23 cellular contexts compared by ENCODE assay signal in genomic region chr3:49867400-49867799, GRCh38. TPM values are rescaled to one million over a fixed set of nuclear protein-coding genes. Genes with fewer than 3 reads are reported as not detected.
DNase-seq lines count a peak whose midpoint lies in the region; ATAC-seq, FAIRE-seq and TF ChIP-seq lines count a peak whose summit lies in the region.
"Had no signal": no experiment of that assay in that cellular context is flagged by ENCODE, and none has a peak within 500 bp of the region (broad histone marks: within the 10 kb centered on the region; RNA-seq: fewer than 3 reads in every experiment).

No MANE protein-coding gene starts in this region.

- no peak overlapping the region for H3K4ac ChIP-seq in H1 (replicated peaks; ENCODE audit: insufficient read length, low read depth, low read length)

- H3K9me3 ChIP-seq in T-helper 17 cell (ENCODE audit: control insufficient read depth, low read length, poor library complexity, severe bottlenecking), result no peaks in the 10 kb centered on the region
- no peaks in the 10 kb centered on the region for H3K9me3 ChIP-seq in H1 (ENCODE audit: insufficient read depth in 2 of 2, low read depth in 1 of 2, low read length in 1 of 2)
- H3K9me3 ChIP-seq in neural cell (ENCODE audit: low read length), result no peaks in the 10 kb centered on the region
- H3K9me3 ChIP-seq: A549, SK-N-SH had no signal

- no peak overlapping the region; the same call in 1 of the 2 replicates for H4K8ac ChIP-seq in H1 (ENCODE audit: extremely low read depth, insufficient read depth, low read length)

- H3K4me3 ChIP-seq in GM23338 (peak overlapping the region; percentile 83), H1 (ENCODE audit: extremely low read depth in 1 of 4, insufficient read depth in 2 of 4, low read depth in 3 of 4, low read length in 4 of 4) (peak overlapping the region in 1 of 4 experiments; percentile 32; a peak in 3 of 8 replicates), neural cell (ENCODE audit: low read length) (peak overlapping the region; percentile 94)
- H3K4me3 ChIP-seq: A549 had no signal

- no peak overlapping the region for H3K18ac ChIP-seq in H1 (ENCODE audit: extremely low read depth, low read length)

- no peak for ATAC-seq in GM23338
- no peak for ATAC-seq in T-helper 17 cell
- ATAC-seq in foreskin keratinocyte, result no peak
- no peak for ATAC-seq in GM21367 (IDR thresholded peaks at IDR 0.05; ENCODE audit: unreplicated experiment)

- H3K27ac Mint-ChIP-seq in GM23338, result no peak overlapping the region
- no peak overlapping the region for H3K27ac Mint-ChIP-seq in T-helper 17 cell
- H3K27ac Mint-ChIP-seq: CD4-positive, alpha-beta T cell; IgD-negative memory B cell had no signal

- H2AFZ ChIP-seq in GM23338 (no peak overlapping the region), H1 (ENCODE audit: low read length) (no peak overlapping the region), neural cell (ENCODE audit: low read depth, low read length) (no peak overlapping the region)

- DNase-seq in GM23338 (ENCODE audit: low spot score) (peak; percentile 52), T-helper 17 cell (no peak), H1 (ENCODE audit: low read depth in 1 of 2, low spot score in 2 of 2) (peak in 1 of 2 experiments; percentile 39), activated gamma-delta T cell treated with Interleukin-2 at 50 U/mL for 16 hours (no peak), foreskin keratinocyte (no peak)
- DNase-seq in activated naive CD4-positive, alpha-beta T cell treated with anti-CD3 and anti-CD28 coated beads, Interleukin-2, amount 50 U/mL, for 16 hours, result no peak
- DNase-seq: CD4-positive, alpha-beta T cell; GF-D8; MM.1S; NCI-H1092; NCI-H1436 treated with DMSO at 0.1 percent for 48 hours; NCI-H2029 treated with DMSO at 0.1 percent for 48 hours; SHP77 treated with DMSO at 0.1 percent for 48 hours; SK-N-SH had no signal

- peak overlapping the region; percentile 75 for H3K4me3 Mint-ChIP-seq in GM23338
- peak overlapping the region; percentile 47 for H3K4me3 Mint-ChIP-seq in T-helper 17 cell
- H3K4me3 Mint-ChIP-seq: CD4-positive, alpha-beta T cell had no signal

- WGBS in H1 (ENCODE audit: extremely low coverage in 1 of 2, insufficient coverage in 1 of 2, insufficient read length in 1 of 2, insufficient replicate concordance in 2 of 2, low coverage in 1 of 2, low lambda C conversion rate in 2 of 2, missing lambda C conversion rate in 1 of 2), 2 experiments, result 92% methylated on average over 1 of the region's 1 CpG; no CpG with 5 or more reads in 1 of the 2 experiments

- peaks cover 52% of the 10 kb centered on the region for H3K4me1 Mint-ChIP-seq in GM23338
- H3K4me1 Mint-ChIP-seq in T-helper 17 cell, result peaks cover 7% of the 10 kb centered on the region
- H3K4me1 Mint-ChIP-seq: IgD-negative memory B cell had no signal

- no peak for TF ChIP-seq POLR2A in H1 (IDR thresholded peaks at IDR 0.05; ENCODE audit: control extremely low read depth in 1 of 2, low read depth in 2 of 2, low read length in 2 of 2)

- H3F3A ChIP-seq in GM23338 (replicated peaks; ENCODE audit: low read depth), result 0 out of 2 replicates have a peak, but pooled peaks cover 10% of the 10 kb centered on the region
- no peaks in the 10 kb centered on the region for H3F3A ChIP-seq in neural cell (ENCODE audit: insufficient read depth, low read length, poor library complexity, severe bottlenecking)

- no peaks in the 10 kb centered on the region for H3K9me2 ChIP-seq in GM23338 (ENCODE audit: insufficient read depth)
- no peaks in the 10 kb centered on the region for H3K9me2 ChIP-seq in neural cell (ENCODE audit: insufficient read depth, low read length)
- H3K9me2 ChIP-seq: SK-N-SH had no signal

- no peak overlapping the region for H3K23ac ChIP-seq in H1 (ENCODE audit: insufficient read length)

- H4K20me1 ChIP-seq in GM23338 (replicated peaks; ENCODE audit: insufficient read depth) (peaks cover 5% of the 10 kb centered on the region; the same call in 1 of the 2 replicates), H1 (replicated peaks in 1 of 2; ENCODE audit: control insufficient read depth in 1 of 2, insufficient read depth in 2 of 2, low read length in 2 of 2) (peaks cover 14 to 22% of the 10 kb centered on the region in 2 experiments), neural cell (ENCODE audit: insufficient read depth) (no peaks in the 10 kb centered on the region)

- POLR2A ChIA-PET in H1 (lab: Charles Lee; ENCODE audit: partially characterized antibody), result interaction anchor here (0.6 to 14.0 kb wide), 7 partner anchors 11 to 152 kb away, joined by 3 to 149 read pairs (median 7); partner anchors contain the start of genes MST1R and TRAIP

- TF ChIP-seq CTCF in GM23338 (conservative IDR thresholded peaks at IDR 0.05; ENCODE audit: low read depth in 2 of 2) (no peak), H1 (IDR thresholded peaks at IDR 0.05; ENCODE audit: control extremely low read depth in 1 of 3, insufficient read depth in 1 of 3, low read depth in 1 of 3, low read length in 3 of 3) (no peak), neural cell (IDR thresholded peaks at IDR 0.05; ENCODE audit: poor library complexity, severe bottlenecking) (no peak), foreskin keratinocyte (conservative IDR thresholded peaks at IDR 0.05) (no peak)

- peak overlapping the region; percentile 91 for H3K4me2 ChIP-seq in GM23338
- peak overlapping the region; percentile 94 for H3K4me2 ChIP-seq in H1 (ENCODE audit: insufficient read depth in 1 of 2, low read depth in 2 of 2, low read length in 2 of 2)
- H3K4me2 ChIP-seq in neural cell (ENCODE audit: low read length), result peak overlapping the region; percentile 84
- H3K4me2 ChIP-seq: A549, SK-N-SH had no signal

- H2BK120ac ChIP-seq in H1 (replicated peaks; ENCODE audit: low read depth, low read length), result no peak overlapping the region

- H2AK5ac ChIP-seq in H1 (ENCODE audit: low read depth, low read length), result no peak overlapping the region

- H3K27ac ChIP-seq in GM23338 (ENCODE audit: low read depth) (no peak overlapping the region), H1 (ENCODE audit: low read depth, low read length) (no peak overlapping the region), neural cell (ENCODE audit: low read length) (peak overlapping the region; percentile 71), foreskin keratinocyte (no peak overlapping the region)
- H3K27ac ChIP-seq: A549 had no signal

- FAIRE-seq in H1 (lab: Jason Lieb, UNC), result no peak
- FAIRE-seq: A549, H54, HTR-8/SVneo had no signal

- H3K27me3 ChIP-seq in GM23338 (ENCODE audit: insufficient read depth), result no peaks in the 10 kb centered on the region
- peaks cover 0 to 5% (median 3%) of the 10 kb centered on the region in 4 experiments; a peak in 2 of 7 replicates for H3K27me3 ChIP-seq in H1 (replicated peaks in 1 of 4; ENCODE audit: control insufficient read depth in 3 of 4, extremely low read depth in 1 of 4, insufficient read depth in 3 of 4, low read length in 3 of 4)
- no peaks in the 10 kb centered on the region for H3K27me3 ChIP-seq in neural cell (ENCODE audit: insufficient read depth, low read depth, low read length)
- peaks cover 95% of the 10 kb centered on the region for H3K27me3 ChIP-seq in foreskin keratinocyte

- H2BK15ac ChIP-seq in H1 (ENCODE audit: low read length), result no peak overlapping the region

- H2BK20ac ChIP-seq in H1 (ENCODE audit: low read length), result no peak overlapping the region

- no peaks in the 10 kb centered on the region; the same call in 1 of the 2 replicates for H3K36me3 ChIP-seq in GM23338 (ENCODE audit: insufficient read depth)
- no peaks in the 10 kb centered on the region for H3K36me3 ChIP-seq in H1 (ENCODE audit: control insufficient read depth in 2 of 4, insufficient read depth in 4 of 4, low read length in 3 of 4)
- no peaks in the 10 kb centered on the region for H3K36me3 ChIP-seq in neural cell (ENCODE audit: insufficient read depth, low read length)

- H3K9ac ChIP-seq in H1 (replicated peaks in 1 of 4; ENCODE audit: extremely low read depth in 1 of 4, low read depth in 3 of 4, low read length in 3 of 4), result no peak overlapping the region
- peak overlapping the region; percentile 88 for H3K9ac ChIP-seq in neural cell (ENCODE audit: low read length)
- H3K9ac ChIP-seq: SK-N-SH had no signal

- H3K14ac ChIP-seq in H1 (ENCODE audit: insufficient read length), result no peak overlapping the region

- CTCF ChIA-PET in H1 (lab: Charles Lee; ENCODE audit: partially characterized antibody), result interaction anchor here (1.0 to 11.7 kb wide), 7 partner anchors 14 to 65 kb away, joined by 3 to 89 read pairs (median 17); partner anchors contain the start of gene MON1A

- TF ChIP-seq EP300 in H1 (IDR thresholded peaks at IDR 0.05; ENCODE audit: borderline replicate concordance in 1 of 2, low read depth in 2 of 2, low read length in 2 of 2), result no peak
- peak; percentile 11 for TF ChIP-seq EP300 in neural cell (conservative IDR thresholded peaks at IDR 0.05; ENCODE audit: poor library complexity, severe bottlenecking)

- no peak overlapping the region for H2BK12ac ChIP-seq in H1 (ENCODE audit: low read depth, low read length)

- peaks cover 22% of the 10 kb centered on the region for H3K79me1 ChIP-seq in H1 (ENCODE audit: low read depth, low read length)

- no peak for TF ChIP-seq RAD21 in H1 (IDR thresholded peaks at IDR 0.05 in 1 of 2, conservative IDR thresholded peaks at IDR 0.05 in 1 of 2; ENCODE audit: low read depth in 2 of 2, low read length in 2 of 2)
- peak; percentile 11 for TF ChIP-seq RAD21 in neural cell (conservative IDR thresholded peaks at IDR 0.05)

- H4K91ac ChIP-seq in H1 (replicated peaks; ENCODE audit: insufficient read length, low read length), result no peak overlapping the region

- no peaks in the 10 kb centered on the region for H3K9me3 Mint-ChIP-seq in GM23338
- H3K9me3 Mint-ChIP-seq: CD4-positive, alpha-beta T cell had no signal

- no peak overlapping the region for H4K5ac ChIP-seq in H1 (ENCODE audit: insufficient read length, low read depth, low read length)

- no peaks in the 10 kb centered on the region for H3K36me3 Mint-ChIP-seq in GM23338 (ENCODE audit: low read depth)
- no peaks in the 10 kb centered on the region for H3K36me3 Mint-ChIP-seq in T-helper 17 cell (ENCODE audit: low read depth)

- no peak overlapping the region; the same call in 1 of the 2 replicates for H2BK5ac ChIP-seq in H1 (ENCODE audit: low read depth, low read length)

- H3K4me1 ChIP-seq in GM23338 (ENCODE audit: insufficient read depth) (peaks cover 42% of the 10 kb centered on the region), H1 (replicated peaks in 1 of 4; ENCODE audit: control insufficient read depth in 3 of 4, insufficient read depth in 4 of 4, low read length in 3 of 4) (peaks cover 11 to 47% (median 32%) of the 10 kb centered on the region in 4 experiments), foreskin keratinocyte (no peaks in the 10 kb centered on the region)

- H3K79me2 ChIP-seq in GM23338 (replicated peaks; ENCODE audit: insufficient read depth), result peaks cover 55% of the 10 kb centered on the region
- H3K79me2 ChIP-seq in H1 (ENCODE audit: control insufficient read depth in 1 of 2, insufficient read depth in 2 of 2, low read length in 2 of 2), result peaks cover 3 to 57% of the 10 kb centered on the region in 2 experiments; a peak in 3 of 4 replicates
- H3K79me2 ChIP-seq in neural cell (replicated peaks; ENCODE audit: insufficient read depth, low read length), result peaks cover 55% of the 10 kb centered on the region

- H3K56ac ChIP-seq in H1 (replicated peaks; ENCODE audit: insufficient read length, low read depth, low read length), result no peak overlapping the region

- H3K23me2 ChIP-seq in H1 (ENCODE audit: low read depth, low read length), result peaks cover 13% of the 10 kb centered on the region; the same call in 1 of the 2 replicates

- H3K27me3 Mint-ChIP-seq in GM23338 (ENCODE audit: insufficient read depth, low read depth, poor library complexity) (peaks cover 23% of the 10 kb centered on the region), T-helper 17 cell (peaks cover 59% of the 10 kb centered on the region)

RNA-seq across cellular contexts. Expression of gene CAMKV, which starts 2.3 kb away (rescaled TPM):
- 80.1 and 83.0 TPM in 2 replicates for total RNA-seq in GM23338 (2014; rRNA removed; shearing (Covaris generic))
- 32.7 and 38.3 TPM in 2 replicates for polyA plus RNA-seq in GM23338 (2016; fragmentation: Nextera tagmentation; extraction: Ambion mirVana)
- total RNA-seq in T-helper 17 cell, result under 1 TPM; 0.47 to 0.89 TPM
- 66.4 and 67.9 TPM in 2 replicates for total RNA-seq in H1 (2021; fragmentation: NEBNext Ultra II Directional; extraction: Animal tissue kit (Norgen Biotek cat#: 25700))
- polyA plus RNA-seq in H1 (2011; rRNA removed), result 56.3 and 74.5 TPM in 2 replicates
- 80.5 TPM for polyA plus RNA-seq in H1 (2011; cell fraction: cytosol; rRNA removed)
- polyA plus RNA-seq in H1 (2011; cell fraction: nucleus; rRNA removed), result 277 TPM
- polyA plus RNA-seq in H1 (2012, experiment 1 of 2), result 70.4 to 87.7 TPM (median 77.8 TPM) in 4 replicates
- polyA plus RNA-seq in H1 (2012, experiment 2 of 2), result 61.8 TPM
- 39.4 TPM for polyA plus RNA-seq in H1 (2013, experiment 1 of 2)
- polyA plus RNA-seq in H1 (2013, experiment 2 of 2), result 33.4 TPM
- 57.9 and 66.0 TPM in 2 replicates for polyA minus RNA-seq in H1 (2011; rRNA and poly(A)+ RNA removed)
- 41.2 TPM for polyA minus RNA-seq in H1 (2011; cell fraction: cytosol; rRNA and poly(A)+ RNA removed)
- 57.3 TPM for polyA minus RNA-seq in H1 (2011; cell fraction: nucleus; rRNA and poly(A)+ RNA removed)
- polyA plus RNA-seq in neural cell, result 293 and 316 TPM in 2 replicates
- polyA minus RNA-seq in neural cell, result 148 and 151 TPM in 2 replicates
- total RNA-seq in foreskin keratinocyte, result not detected in 2 replicates
- polyA plus RNA-seq in foreskin keratinocyte, result not detected in 2 replicates
- total RNA-seq: RPMI7951 had no signal
- polyA plus RNA-seq: BJ, IgD-negative memory B cell had no signal

RNA-seq across cellular contexts. Expression of gene TRAIP, which starts 11.0 kb away (rescaled TPM):
- total RNA-seq in GM23338 (2014; rRNA removed; shearing (Covaris generic)), result 13.4 and 15.3 TPM in 2 replicates
- polyA plus RNA-seq in GM23338 (2016; fragmentation: Nextera tagmentation; extraction: Ambion mirVana) (16.6 and 19.5 TPM in 2 replicates), H1 (2011; rRNA removed) (27.7 and 29.5 TPM in 2 replicates), neural cell (7.5 and 7.6 TPM in 2 replicates), foreskin keratinocyte (14.5 and 16.0 TPM in 2 replicates)
- total RNA-seq in T-helper 17 cell (1 to 10 TPM; 4.8 to 5.5 TPM), foreskin keratinocyte (13.9 and 14.8 TPM in 2 replicates)
- total RNA-seq in H1 (2021; fragmentation: NEBNext Ultra II Directional; extraction: Animal tissue kit (Norgen Biotek cat#: 25700)), result 25.4 and 28.1 TPM in 2 replicates
- polyA plus RNA-seq in H1 (2011; cell fraction: cytosol; rRNA removed), result 29.3 TPM
- 101 TPM for polyA plus RNA-seq in H1 (2011; cell fraction: nucleus; rRNA removed)
- polyA plus RNA-seq in H1 (2012, experiment 1 of 2), result 21.5 to 33.3 TPM (median 29.6 TPM) in 4 replicates
- 18.8 TPM for polyA plus RNA-seq in H1 (2012, experiment 2 of 2)
- polyA plus RNA-seq in H1 (2013, experiment 1 of 2), result 22.0 TPM
- polyA plus RNA-seq in H1 (2013, experiment 2 of 2), result 20.9 TPM
- 37.3 and 44.4 TPM in 2 replicates for polyA minus RNA-seq in H1 (2011; rRNA and poly(A)+ RNA removed)
- polyA minus RNA-seq in H1 (2011; cell fraction: cytosol; rRNA and poly(A)+ RNA removed), result 14.4 TPM
- 39.7 TPM for polyA minus RNA-seq in H1 (2011; cell fraction: nucleus; rRNA and poly(A)+ RNA removed)
- 2.7 and 3.7 TPM in 2 replicates for polyA minus RNA-seq in neural cell

RNA-seq across cellular contexts. Expression of gene MST1R, which starts 36.3 kb away (rescaled TPM):
- total RNA-seq in GM23338 (2014; rRNA removed; shearing (Covaris generic)), result 3.7 and 4.4 TPM in 2 replicates
- 1.8 and 3.9 TPM in 2 replicates for polyA plus RNA-seq in GM23338 (2016; fragmentation: Nextera tagmentation; extraction: Ambion mirVana)
- 1 to 10 TPM in 1 of 2 donors, under 1 TPM in 1; 0.63 to 1.7 TPM for total RNA-seq in T-helper 17 cell
- 4.8 and 7.6 TPM in 2 replicates for total RNA-seq in H1 (2021; fragmentation: NEBNext Ultra II Directional; extraction: Animal tissue kit (Norgen Biotek cat#: 25700))
- 7.6 and 9.4 TPM in 2 replicates for polyA plus RNA-seq in H1 (2011; rRNA removed)
- polyA plus RNA-seq in H1 (2011; cell fraction: cytosol; rRNA removed), result 7.7 TPM
- 42.5 TPM for polyA plus RNA-seq in H1 (2011; cell fraction: nucleus; rRNA removed)
- 3.3 to 8.7 TPM (median 5.8 TPM) in 4 replicates for polyA plus RNA-seq in H1 (2012, experiment 1 of 2)
- 3.9 TPM for polyA plus RNA-seq in H1 (2012, experiment 2 of 2)
- 6.4 TPM for polyA plus RNA-seq in H1 (2013, experiment 1 of 2)
- polyA plus RNA-seq in H1 (2013, experiment 2 of 2), result 3.9 TPM
- 6.6 and 13.8 TPM in 2 replicates for polyA minus RNA-seq in H1 (2011; rRNA and poly(A)+ RNA removed)
- polyA minus RNA-seq in H1 (2011; cell fraction: cytosol; rRNA and poly(A)+ RNA removed), result 4.0 TPM
- 20.9 TPM for polyA minus RNA-seq in H1 (2011; cell fraction: nucleus; rRNA and poly(A)+ RNA removed)
- polyA plus RNA-seq in neural cell, result 2.0 and 4.2 TPM in 2 replicates
- polyA minus RNA-seq in neural cell, result 1.5 and 2.5 TPM in 2 replicates
- 95.1 and 98.9 TPM in 2 replicates for total RNA-seq in foreskin keratinocyte
- polyA plus RNA-seq in foreskin keratinocyte, result 104 and 120 TPM in 2 replicates
- total RNA-seq: LHCN-M2 had no signal

RNA-seq across cellular contexts. Expression of gene UBA7, which starts 53.6 kb away (rescaled TPM):
- 0.14 and 0.50 TPM in 2 replicates for total RNA-seq in GM23338 (2014; rRNA removed; shearing (Covaris generic))
- 0.40 and 0.50 TPM in 2 replicates for polyA plus RNA-seq in GM23338 (2016; fragmentation: Nextera tagmentation; extraction: Ambion mirVana)
- 100 to 1,000 TPM; 173 to 198 TPM for total RNA-seq in T-helper 17 cell
- 0.34 and 1.9 TPM in 2 replicates for total RNA-seq in H1 (2021; fragmentation: NEBNext Ultra II Directional; extraction: Animal tissue kit (Norgen Biotek cat#: 25700))
- 0.65 and 1.8 TPM in 2 replicates for polyA plus RNA-seq in H1 (2011; rRNA removed)
- 1.6 TPM for polyA plus RNA-seq in H1 (2011; cell fraction: cytosol; rRNA removed)
- polyA plus RNA-seq in H1 (2011; cell fraction: nucleus; rRNA removed), result 8.9 TPM
- 0.66 to 1.4 TPM (median 0.97 TPM) in 4 replicates for polyA plus RNA-seq in H1 (2012, experiment 1 of 2)
- polyA plus RNA-seq in H1 (2012, experiment 2 of 2), result 0.46 TPM
- polyA plus RNA-seq in H1 (2013, experiment 1 of 2), result 0.26 TPM
- 0.22 TPM for polyA plus RNA-seq in H1 (2013, experiment 2 of 2)
- polyA minus RNA-seq in H1 (2011; rRNA and poly(A)+ RNA removed), result 1.3 TPM in 1 of 2 replicates, not detected in the other
- not detected for polyA minus RNA-seq in H1 (2011; cell fraction: cytosol; rRNA and poly(A)+ RNA removed)
- 2.8 TPM for polyA minus RNA-seq in H1 (2011; cell fraction: nucleus; rRNA and poly(A)+ RNA removed)
- 2.9 and 4.0 TPM in 2 replicates for polyA plus RNA-seq in neural cell
- 2.0 and 2.2 TPM in 2 replicates for polyA minus RNA-seq in neural cell
- total RNA-seq in foreskin keratinocyte, result 4.3 and 6.7 TPM in 2 replicates
- 3.9 and 4.8 TPM in 2 replicates for polyA plus RNA-seq in foreskin keratinocyte

Comparison
In these comparisons a context has a peak if more than half of its experiments do, and no peak if none do; other contexts are left out.
1. RNA of gene CAMKV, which starts 2.3 kb away (total RNA-seq): 80.1 to 83.0 TPM in GM23338 and 66.4 to 67.9 TPM in H1; 0.47 to 0.89 TPM in T-helper 17 cell and not detected in foreskin keratinocyte; every median in the first group is over 10 times any median in the second.
2. RNA of gene MST1R, which starts 36.3 kb away (total RNA-seq): 95.1 to 98.9 TPM in foreskin keratinocyte; 4.8 to 7.6 TPM in H1, 3.7 to 4.4 TPM in GM23338 and 0.63 to 1.7 TPM in T-helper 17 cell; every median in the first group is over 10 times any median in the second.
3. Peak in every context shown above with its lines, with median percentiles within 50 percentile points of each other: H3K4me2 ChIP-seq.